In genomic region chr12:4538207-4539160, GRCh38 we compare ENCODE assay signal across 1 cellular context.
TF ChIP-seq lines count a peak whose summit lies in the region.

Gene RAD51AP1 (plus strand): TSS chr12:4538890. CDS start chr12:4538940, 50 bp downstream.

TF ChIP-seq in HepG2, 621 proteins besides CTCF, POLR2A, EP300 and RAD21 (continued from another document and continues in another):
- TF ChIP-seq, protein P1, sequence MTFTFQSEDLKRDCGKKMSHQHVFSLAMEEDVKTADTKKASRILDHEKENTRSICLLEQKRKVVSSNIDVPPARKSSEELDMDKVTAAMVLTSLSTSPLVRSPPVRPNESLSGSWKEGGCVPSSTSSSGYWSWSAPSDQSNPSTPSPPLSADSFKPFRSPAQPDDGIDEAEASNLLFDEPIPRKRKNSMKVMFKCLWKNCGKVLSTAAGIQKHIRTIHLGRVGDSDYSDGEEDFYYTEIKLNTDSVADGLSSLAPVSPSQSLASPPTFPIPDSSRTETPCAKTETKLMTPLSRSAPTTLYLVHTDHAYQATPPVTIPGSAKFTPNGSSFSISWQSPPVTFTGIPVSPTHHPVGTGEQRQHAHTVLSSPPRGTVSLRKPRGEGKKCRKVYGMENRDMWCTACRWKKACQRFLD (CRISPR knock-in tag; IDR thresholded peaks at IDR 0.05; ENCODE audit: borderline replicate concordance), result no peak
- TF ChIP-seq, protein P2, sequence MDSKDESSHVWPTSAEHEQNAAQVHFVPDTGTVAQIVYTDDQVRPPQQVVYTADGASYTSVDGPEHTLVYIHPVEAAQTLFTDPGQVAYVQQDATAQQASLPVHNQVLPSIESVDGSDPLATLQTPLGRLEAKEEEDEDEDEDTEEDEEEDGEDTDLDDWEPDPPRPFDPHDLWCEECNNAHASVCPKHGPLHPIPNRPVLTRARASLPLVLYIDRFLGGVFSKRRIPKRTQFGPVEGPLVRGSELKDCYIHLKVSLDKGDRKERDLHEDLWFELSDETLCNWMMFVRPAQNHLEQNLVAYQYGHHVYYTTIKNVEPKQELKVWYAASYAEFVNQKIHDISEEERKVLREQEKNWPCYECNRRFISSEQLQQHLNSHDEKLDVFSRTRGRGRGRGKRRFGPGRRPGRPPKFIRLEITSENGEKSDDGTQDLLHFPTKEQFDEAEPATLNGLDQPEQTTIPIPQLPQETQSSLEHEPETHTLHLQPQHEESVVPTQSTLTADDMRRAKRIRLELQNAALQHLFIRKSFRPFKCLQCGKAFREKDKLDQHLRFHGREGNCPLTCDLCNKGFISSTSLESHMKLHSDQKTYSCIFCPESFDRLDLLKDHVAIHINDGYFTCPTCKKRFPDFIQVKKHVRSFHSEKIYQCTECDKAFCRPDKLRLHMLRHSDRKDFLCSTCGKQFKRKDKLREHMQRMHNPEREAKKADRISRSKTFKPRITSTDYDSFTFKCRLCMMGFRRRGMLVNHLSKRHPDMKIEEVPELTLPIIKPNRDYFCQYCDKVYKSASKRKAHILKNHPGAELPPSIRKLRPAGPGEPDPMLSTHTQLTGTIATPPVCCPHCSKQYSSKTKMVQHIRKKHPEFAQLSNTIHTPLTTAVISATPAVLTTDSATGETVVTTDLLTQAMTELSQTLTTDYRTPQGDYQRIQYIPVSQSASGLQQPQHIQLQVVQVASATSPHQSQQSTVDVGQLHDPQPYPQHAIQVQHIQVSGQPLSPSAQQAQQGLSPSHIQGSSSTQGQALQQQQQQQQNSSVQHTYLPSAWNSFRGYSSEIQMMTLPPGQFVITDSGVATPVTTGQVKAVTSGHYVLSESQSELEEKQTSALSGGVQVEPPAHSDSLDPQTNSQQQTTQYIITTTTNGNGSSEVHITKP (CRISPR knock-in tag; IDR thresholded peaks at IDR 0.05; ENCODE audit: low read depth), result no peak
- TF ChIP-seq, protein P3, sequence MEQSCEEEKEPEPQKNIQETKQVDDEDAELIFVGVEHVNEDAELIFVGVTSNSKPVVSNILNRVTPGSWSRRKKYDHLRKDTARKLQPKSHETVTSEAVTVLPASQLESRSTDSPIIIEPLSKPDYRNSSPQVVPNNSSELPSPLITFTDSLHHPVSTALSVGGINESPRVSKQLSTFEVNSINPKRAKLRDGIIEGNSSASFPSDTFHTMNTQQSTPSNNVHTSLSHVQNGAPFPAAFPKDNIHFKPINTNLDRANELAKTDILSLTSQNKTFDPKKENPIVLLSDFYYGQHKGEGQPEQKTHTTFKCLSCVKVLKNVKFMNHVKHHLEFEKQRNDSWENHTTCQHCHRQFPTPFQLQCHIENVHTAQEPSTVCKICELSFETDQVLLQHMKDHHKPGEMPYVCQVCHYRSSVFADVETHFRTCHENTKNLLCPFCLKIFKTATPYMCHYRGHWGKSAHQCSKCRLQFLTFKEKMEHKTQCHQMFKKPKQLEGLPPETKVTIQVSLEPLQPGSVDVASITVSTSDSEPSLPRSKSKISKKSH (CRISPR knock-in tag; IDR thresholded peaks at IDR 0.05; ENCODE audit: borderline replicate concordance), result no peak
- TF ChIP-seq CREM (IDR thresholded peaks at IDR 0.05), result peak; percentile 86
- TF ChIP-seq CREM (CRISPR knock-in tag; IDR thresholded peaks at IDR 0.05), result no peak
- no peak for TF ChIP-seq TCF7L2 (IDR thresholded peaks at IDR 0.05; ENCODE audit: low read depth, low read length)
- no peak for TF ChIP-seq ZUFSP (CRISPR knock-in tag; IDR thresholded peaks at IDR 0.05; ENCODE audit: borderline replicate concordance)
- TF ChIP-seq MIXL1 (CRISPR knock-in tag; IDR thresholded peaks at IDR 0.05), result no peak
- TF ChIP-seq, protein P4, sequence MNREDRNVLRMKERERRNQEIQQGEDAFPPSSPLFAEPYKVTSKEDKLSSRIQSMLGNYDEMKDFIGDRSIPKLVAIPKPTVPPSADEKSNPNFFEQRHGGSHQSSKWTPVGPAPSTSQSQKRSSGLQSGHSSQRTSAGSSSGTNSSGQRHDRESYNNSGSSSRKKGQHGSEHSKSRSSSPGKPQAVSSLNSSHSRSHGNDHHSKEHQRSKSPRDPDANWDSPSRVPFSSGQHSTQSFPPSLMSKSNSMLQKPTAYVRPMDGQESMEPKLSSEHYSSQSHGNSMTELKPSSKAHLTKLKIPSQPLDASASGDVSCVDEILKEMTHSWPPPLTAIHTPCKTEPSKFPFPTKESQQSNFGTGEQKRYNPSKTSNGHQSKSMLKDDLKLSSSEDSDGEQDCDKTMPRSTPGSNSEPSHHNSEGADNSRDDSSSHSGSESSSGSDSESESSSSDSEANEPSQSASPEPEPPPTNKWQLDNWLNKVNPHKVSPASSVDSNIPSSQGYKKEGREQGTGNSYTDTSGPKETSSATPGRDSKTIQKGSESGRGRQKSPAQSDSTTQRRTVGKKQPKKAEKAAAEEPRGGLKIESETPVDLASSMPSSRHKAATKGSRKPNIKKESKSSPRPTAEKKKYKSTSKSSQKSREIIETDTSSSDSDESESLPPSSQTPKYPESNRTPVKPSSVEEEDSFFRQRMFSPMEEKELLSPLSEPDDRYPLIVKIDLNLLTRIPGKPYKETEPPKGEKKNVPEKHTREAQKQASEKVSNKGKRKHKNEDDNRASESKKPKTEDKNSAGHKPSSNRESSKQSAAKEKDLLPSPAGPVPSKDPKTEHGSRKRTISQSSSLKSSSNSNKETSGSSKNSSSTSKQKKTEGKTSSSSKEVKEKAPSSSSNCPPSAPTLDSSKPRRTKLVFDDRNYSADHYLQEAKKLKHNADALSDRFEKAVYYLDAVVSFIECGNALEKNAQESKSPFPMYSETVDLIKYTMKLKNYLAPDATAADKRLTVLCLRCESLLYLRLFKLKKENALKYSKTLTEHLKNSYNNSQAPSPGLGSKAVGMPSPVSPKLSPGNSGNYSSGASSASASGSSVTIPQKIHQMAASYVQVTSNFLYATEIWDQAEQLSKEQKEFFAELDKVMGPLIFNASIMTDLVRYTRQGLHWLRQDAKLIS (CRISPR knock-in tag; IDR thresholded peaks at IDR 0.05), result no peak
- TF ChIP-seq ZNF136 (CRISPR knock-in tag; IDR thresholded peaks at IDR 0.05; ENCODE audit: low read depth), result no peak
- TF ChIP-seq RARG (CRISPR knock-in tag; IDR thresholded peaks at IDR 0.05; ENCODE audit: low read depth), result no peak
- no peak for TF ChIP-seq WIZ (CRISPR knock-in tag; IDR thresholded peaks at IDR 0.05)
- TF ChIP-seq ZNF333 (CRISPR knock-in tag; IDR thresholded peaks at IDR 0.05; ENCODE audit: borderline replicate concordance), result 0 out of 2 replicates have a peak, but pooled peaks have one; percentile 7
- TF ChIP-seq, protein P5, sequence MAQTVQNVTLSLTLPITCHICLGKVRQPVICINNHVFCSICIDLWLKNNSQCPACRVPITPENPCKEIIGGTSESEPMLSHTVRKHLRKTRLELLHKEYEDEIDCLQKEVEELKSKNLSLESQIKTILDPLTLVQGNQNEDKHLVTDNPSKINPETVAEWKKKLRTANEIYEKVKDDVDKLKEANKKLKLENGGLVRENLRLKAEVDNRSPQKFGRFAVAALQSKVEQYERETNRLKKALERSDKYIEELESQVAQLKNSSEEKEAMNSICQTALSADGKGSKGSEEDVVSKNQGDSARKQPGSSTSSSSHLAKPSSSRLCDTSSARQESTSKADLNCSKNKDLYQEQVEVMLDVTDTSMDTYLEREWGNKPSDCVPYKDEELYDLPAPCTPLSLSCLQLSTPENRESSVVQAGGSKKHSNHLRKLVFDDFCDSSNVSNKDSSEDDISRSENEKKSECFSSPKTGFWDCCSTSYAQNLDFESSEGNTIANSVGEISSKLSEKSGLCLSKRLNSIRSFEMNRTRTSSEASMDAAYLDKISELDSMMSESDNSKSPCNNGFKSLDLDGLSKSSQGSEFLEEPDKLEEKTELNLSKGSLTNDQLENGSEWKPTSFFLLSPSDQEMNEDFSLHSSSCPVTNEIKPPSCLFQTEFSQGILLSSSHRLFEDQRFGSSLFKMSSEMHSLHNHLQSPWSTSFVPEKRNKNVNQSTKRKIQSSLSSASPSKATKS (CRISPR knock-in tag; IDR thresholded peaks at IDR 0.05), result no peak
- TF ChIP-seq ZNF451 (CRISPR knock-in tag; IDR thresholded peaks at IDR 0.05), result peak; percentile 32; the same call in 1 of the 2 replicates
- TF ChIP-seq SCMH1 (CRISPR knock-in tag; IDR thresholded peaks at IDR 0.05; ENCODE audit: borderline replicate concordance), result no peak
- no peak for TF ChIP-seq HNF4G (IDR thresholded peaks at IDR 0.05; ENCODE audit: borderline replicate concordance, low read depth, low read length)
- TF ChIP-seq HNF4G (CRISPR knock-in tag; IDR thresholded peaks at IDR 0.05; ENCODE audit: borderline replicate concordance, low read depth), result no peak; the same call in 1 of the 2 replicates
- no peak for TF ChIP-seq ZNF572 (CRISPR knock-in tag; IDR thresholded peaks at IDR 0.05)
- TF ChIP-seq ZNF607 (CRISPR knock-in tag; IDR thresholded peaks at IDR 0.05; ENCODE audit: borderline replicate concordance), result no peak
- TF ChIP-seq ZBTB8A (CRISPR knock-in tag; IDR thresholded peaks at IDR 0.05; ENCODE audit: borderline replicate concordance, low read depth), result 0 out of 2 replicates have a peak, but pooled peaks have one; percentile 91
- TF ChIP-seq, protein P6, sequence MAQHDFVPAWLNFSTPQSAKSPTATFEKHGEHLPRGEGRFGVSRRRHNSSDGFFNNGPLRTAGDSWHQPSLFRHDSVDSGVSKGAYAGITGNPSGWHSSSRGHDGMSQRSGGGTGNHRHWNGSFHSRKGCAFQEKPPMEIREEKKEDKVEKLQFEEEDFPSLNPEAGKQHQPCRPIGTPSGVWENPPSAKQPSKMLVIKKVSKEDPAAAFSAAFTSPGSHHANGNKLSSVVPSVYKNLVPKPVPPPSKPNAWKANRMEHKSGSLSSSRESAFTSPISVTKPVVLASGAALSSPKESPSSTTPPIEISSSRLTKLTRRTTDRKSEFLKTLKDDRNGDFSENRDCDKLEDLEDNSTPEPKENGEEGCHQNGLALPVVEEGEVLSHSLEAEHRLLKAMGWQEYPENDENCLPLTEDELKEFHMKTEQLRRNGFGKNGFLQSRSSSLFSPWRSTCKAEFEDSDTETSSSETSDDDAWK (CRISPR knock-in tag; IDR thresholded peaks at IDR 0.05), result no peak
- TF ChIP-seq SRF (IDR thresholded peaks at IDR 0.05; ENCODE audit: low read depth, low read length), result no peak
- TF ChIP-seq, protein P7, sequence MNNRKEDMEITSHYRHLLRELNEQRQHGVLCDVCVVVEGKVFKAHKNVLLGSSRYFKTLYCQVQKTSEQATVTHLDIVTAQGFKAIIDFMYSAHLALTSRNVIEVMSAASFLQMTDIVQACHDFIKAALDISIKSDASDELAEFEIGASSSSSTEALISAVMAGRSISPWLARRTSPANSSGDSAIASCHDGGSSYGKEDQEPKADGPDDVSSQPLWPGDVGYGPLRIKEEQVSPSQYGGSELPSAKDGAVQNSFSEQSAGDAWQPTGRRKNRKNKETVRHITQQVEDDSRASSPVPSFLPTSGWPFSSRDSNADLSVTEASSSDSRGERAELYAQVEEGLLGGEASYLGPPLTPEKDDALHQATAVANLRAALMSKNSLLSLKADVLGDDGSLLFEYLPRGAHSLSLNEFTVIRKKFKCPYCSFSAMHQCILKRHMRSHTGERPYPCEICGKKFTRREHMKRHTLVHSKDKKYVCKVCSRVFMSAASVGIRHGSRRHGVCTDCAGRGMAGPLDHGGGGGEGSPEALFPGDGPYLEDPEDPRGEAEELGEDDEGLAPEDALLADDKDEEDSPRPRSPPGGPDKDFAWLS (CRISPR knock-in tag; IDR thresholded peaks at IDR 0.05; ENCODE audit: borderline replicate concordance), result no peak
- TF ChIP-seq NCOA5 (CRISPR knock-in tag; IDR thresholded peaks at IDR 0.05), result no peak
- TF ChIP-seq NCOR1 (IDR thresholded peaks at IDR 0.05; ENCODE audit: borderline replicate concordance, low read length), result peak; percentile 82; the same call in 1 of the 2 replicates
- TF ChIP-seq ZNF691 (CRISPR knock-in tag; IDR thresholded peaks at IDR 0.05; ENCODE audit: borderline replicate concordance, low read depth), result peak; percentile 44; the same call in 1 of the 2 replicates
- no peak for TF ChIP-seq ZNF713 (CRISPR knock-in tag; IDR thresholded peaks at IDR 0.05)
- TF ChIP-seq ZNF629 (CRISPR knock-in tag; conservative IDR thresholded peaks at IDR 0.05), result no peak
- no peak for TF ChIP-seq NR3C1 (CRISPR knock-in tag; IDR thresholded peaks at IDR 0.05)
- no peak for TF ChIP-seq ZFY (CRISPR knock-in tag; IDR thresholded peaks at IDR 0.05)
- TF ChIP-seq ZMYM2 (CRISPR knock-in tag; IDR thresholded peaks at IDR 0.05), result no peak
- no peak for TF ChIP-seq ZNF577 (CRISPR knock-in tag; IDR thresholded peaks at IDR 0.05; ENCODE audit: borderline replicate concordance, low read depth)
- no peak for TF ChIP-seq PBX3 (CRISPR knock-in tag; IDR thresholded peaks at IDR 0.05; ENCODE audit: borderline replicate concordance)
- no peak for TF ChIP-seq ZNF720 (CRISPR knock-in tag; IDR thresholded peaks at IDR 0.05)
- no peak for TF ChIP-seq ZNF263 (CRISPR knock-in tag; IDR thresholded peaks at IDR 0.05)
- TF ChIP-seq SATB2 (CRISPR knock-in tag; IDR thresholded peaks at IDR 0.05), result no peak
- TF ChIP-seq PAF1 (CRISPR knock-in tag; IDR thresholded peaks at IDR 0.05), result no peak
- TF ChIP-seq SPEN (CRISPR knock-in tag; IDR thresholded peaks at IDR 0.05; ENCODE audit: low read depth), result peak; percentile 83; the same call in 1 of the 2 replicates
- peak in 1 of 2 experiments; percentile 0; a peak in 1 of 4 replicates for TF ChIP-seq MAFK (conservative IDR thresholded peaks at IDR 0.05 in 1 of 2, IDR thresholded peaks at IDR 0.05 in 1 of 2; ENCODE audit: low read length in 2 of 2)
